ENCODE assay signal across 7 cellular contexts in the genomic region with DNA sequence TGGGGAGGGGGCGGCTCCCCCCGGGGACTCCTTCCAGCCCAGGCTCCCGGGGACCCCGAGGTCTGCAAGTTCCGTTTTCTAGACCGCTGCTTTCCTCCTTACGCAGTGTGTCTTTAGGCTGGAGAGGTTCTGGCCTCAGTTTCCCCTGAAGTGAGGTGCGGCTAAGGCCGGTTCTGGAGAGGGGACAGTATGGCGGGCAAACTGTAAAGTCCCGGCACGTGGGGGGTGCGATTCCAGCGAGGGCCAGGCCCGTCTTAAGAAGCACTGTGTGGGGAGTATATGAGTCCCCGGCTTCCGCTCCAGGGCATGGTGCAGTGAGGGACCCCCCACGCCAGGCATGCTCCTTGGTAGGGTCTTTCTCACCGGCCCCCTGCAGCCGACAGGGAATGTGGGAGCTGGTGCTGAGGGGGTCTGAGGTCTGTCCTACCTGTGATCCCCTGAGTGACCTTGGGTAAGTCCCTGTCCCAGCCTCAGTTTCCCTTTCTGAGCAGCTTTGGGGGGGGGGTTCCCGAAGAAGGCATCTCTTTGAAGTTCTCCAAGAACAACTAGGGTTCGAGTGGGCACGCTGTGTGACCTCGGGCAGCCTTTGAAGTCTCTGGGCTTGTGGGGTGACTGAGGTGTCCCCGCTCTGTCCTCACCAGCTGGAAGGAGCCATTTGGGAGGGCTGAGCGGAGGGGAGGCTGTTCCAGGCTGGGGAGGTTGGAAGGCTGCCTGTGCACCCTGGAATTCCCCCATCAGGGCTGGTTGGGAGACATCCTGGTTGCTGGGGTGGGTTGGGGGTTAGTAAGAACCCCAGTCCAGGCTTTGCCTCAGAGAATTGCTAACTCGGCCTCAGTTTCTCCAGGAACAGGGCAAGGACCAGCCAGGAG. TPM values are rescaled to one million over a fixed set of nuclear protein-coding genes. Genes with fewer than 3 reads are reported as not detected.
DNase-seq lines count a peak whose midpoint lies in the region; ATAC-seq, FAIRE-seq and TF ChIP-seq lines count a peak whose summit lies in the region.

No MANE protein-coding gene starts in this region.

- H3K36me3 Mint-ChIP-seq in GM23338 (ENCODE audit: low read depth): no peaks in the 10 kb centered on the region; the same call in 2 of the 3 replicates
- H3K36me3 Mint-ChIP-seq in stimulated activated naive B cell treated with anti-CD40 and anti-IgM and Interleukin-4, amounts not matched to agents 10 μg/mL and 1 μg/mL and 100 μg/mL, for 72 hours: peaks cover 0 to 5% of the 10 kb centered on the region in 2 donors

- TF ChIP-seq CTCF in GM23338 (conservative IDR thresholded peaks at IDR 0.05; ENCODE audit: low read depth in 2 of 2) (no peak), WERI-Rb-1 (IDR thresholded peaks at IDR 0.05; ENCODE audit: low read depth, low read length) (no peak), heart left ventricle (IDR thresholded peaks at IDR 0.05) (no peak)

- H3K9me3 Mint-ChIP-seq in GM23338: no peaks in the 10 kb centered on the region; the same call in 2 of the 3 replicates
- no peaks in the 10 kb centered on the region for H3K9me3 Mint-ChIP-seq in stimulated activated naive B cell treated with anti-CD40 and anti-IgM and Interleukin-4, amounts not matched to agents 10 μg/mL and 1 μg/mL and 100 μg/mL, for 72 hours

- intact Hi-C loops in heart left ventricle (cut with DNase I): loop anchor here in 5 of 10 donors (2.0 to 5.0 kb wide), 4 partner anchors 31 to 39 kb away; no protein-coding TSS in a partner anchor

- ATAC-seq in GM23338 (peak; percentile 5), heart left ventricle (no peak)
- ATAC-seq in stimulated activated naive B cell treated with anti-CD40 and anti-IgM and Interleukin-4, amounts not matched to agents 10 μg/mL and 1 μg/mL and 100 μg/mL, for 72 hours (replicated peaks): peak in 1 of 2 donors; percentile 5

- no peaks in the 10 kb centered on the region for H3K36me3 ChIP-seq in GM23338 (ENCODE audit: insufficient read depth)
- peaks cover 3% of the 10 kb centered on the region; the same call in 1 of the 2 replicates for H3K36me3 ChIP-seq in WERI-Rb-1
- peaks cover 0 to 4% (median 0%) of the 10 kb centered on the region in 9 donors for H3K36me3 ChIP-seq in heart left ventricle

- DNase-seq in GM23338 (ENCODE audit: low spot score) (no peak), WERI-Rb-1 (no peak), heart left ventricle (no peak), NCI-H187 treated with DMSO at 0.1 percent for 48 hours (lab: John Stamatoyannopoulos, UW) (no peak), GM19239 (ENCODE audit: insufficient read length, low spot score) (no peak), pons (ENCODE audit: low spot score) (no peak)
- no peak for DNase-seq in stimulated activated naive B cell treated with anti-CD40 and anti-IgM and Interleukin-4, amounts not matched to agents 10 μg/mL and 1 μg/mL and 100 μg/mL, for 72 hours

- H2AFZ ChIP-seq in GM23338: no peak overlapping the region

- H3K27me3 ChIP-seq in GM23338 (ENCODE audit: insufficient read depth) (peaks cover 99% of the 10 kb centered on the region), WERI-Rb-1 (ENCODE audit: insufficient read depth, low read depth, severe bottlenecking) (no peaks in the 10 kb centered on the region), heart left ventricle (no peaks in the 10 kb centered on the region)

- TF ChIP-seq POLR2A in heart left ventricle (IDR thresholded peaks at IDR 0.05): no peak

- H3K4me1 Mint-ChIP-seq in GM23338: peaks cover 36% of the 10 kb centered on the region
- peaks cover 55 to 58% of the 10 kb centered on the region in 2 donors for H3K4me1 Mint-ChIP-seq in stimulated activated naive B cell treated with anti-CD40 and anti-IgM and Interleukin-4, amounts not matched to agents 10 μg/mL and 1 μg/mL and 100 μg/mL, for 72 hours

- peaks cover 5% of the 10 kb centered on the region; the same call in 1 of the 2 replicates for H3F3A ChIP-seq in GM23338 (replicated peaks; ENCODE audit: low read depth)

- H3K9me3 ChIP-seq in WERI-Rb-1 (ENCODE audit: severe bottlenecking) (no peaks in the 10 kb centered on the region), heart left ventricle (no peaks in the 10 kb centered on the region)

- H3K79me2 ChIP-seq in GM23338 (replicated peaks; ENCODE audit: insufficient read depth): no peaks in the 10 kb centered on the region

- H3K4me3 ChIP-seq in GM23338 (peak overlapping the region; percentile 57), WERI-Rb-1 (ENCODE audit: low read depth, low read length) (peak overlapping the region; percentile 71), heart left ventricle (peak overlapping the region; percentile 75 to 97 (median 82))

- H3K27ac ChIP-seq in GM23338 (ENCODE audit: low read depth) (no peak overlapping the region), WERI-Rb-1 (peak overlapping the region; percentile 95), heart left ventricle (peak overlapping the region; percentile 94 to 100 (median 97))

- 18 to 41% (median 36%) methylated on average over 19 to 27 of the region's 27 CpGs for WGBS in heart left ventricle, 4 donors

- no peaks in the 10 kb centered on the region for H3K9me2 ChIP-seq in GM23338 (ENCODE audit: insufficient read depth)

- peak overlapping the region; percentile 84 for H3K4me2 ChIP-seq in GM23338

- H3K27ac Mint-ChIP-seq in GM23338: no peak overlapping the region
- H3K27ac Mint-ChIP-seq in stimulated activated naive B cell treated with anti-CD40 and anti-IgM and Interleukin-4, amounts not matched to agents 10 μg/mL and 1 μg/mL and 100 μg/mL, for 72 hours: peak overlapping the region; percentile 60

- peaks cover 19% of the 10 kb centered on the region; the same call in 1 of the 2 replicates for H3K4me1 ChIP-seq in GM23338 (ENCODE audit: insufficient read depth)
- peaks cover 6 to 77% (median 40%) of the 10 kb centered on the region in 12 donors for H3K4me1 ChIP-seq in heart left ventricle

- H4K20me1 ChIP-seq in GM23338 (replicated peaks; ENCODE audit: insufficient read depth): peaks cover 5% of the 10 kb centered on the region; the same call in 1 of the 2 replicates

- H3K27me3 Mint-ChIP-seq in GM23338 (ENCODE audit: insufficient read depth, low read depth, poor library complexity): peaks cover 91% of the 10 kb centered on the region
- H3K27me3 Mint-ChIP-seq in stimulated activated naive B cell treated with anti-CD40 and anti-IgM and Interleukin-4, amounts not matched to agents 10 μg/mL and 1 μg/mL and 100 μg/mL, for 72 hours: peaks cover 12 to 14% of the 10 kb centered on the region in 2 donors

- H3K4me3 Mint-ChIP-seq in GM23338: peak overlapping the region; percentile 60
- peak overlapping the region; percentile 77 to 82 for H3K4me3 Mint-ChIP-seq in stimulated activated naive B cell treated with anti-CD40 and anti-IgM and Interleukin-4, amounts not matched to agents 10 μg/mL and 1 μg/mL and 100 μg/mL, for 72 hours

- FAIRE-seq in GM19239 (lab: Jason Lieb, UNC): no peak

TF ChIP-seq in GM23338, 12 proteins besides CTCF, POLR2A, EP300 and RAD21:
- TF ChIP-seq EZH2 (IDR thresholded peaks at IDR 0.05; ENCODE audit: low read depth, unreplicated experiment) (peak; percentile 50), JUNB (IDR thresholded peaks at IDR 0.05; ENCODE audit: unreplicated experiment) (no peak)

RNA-seq across cellular contexts. Expression of gene NFIC, which starts 1.4 kb away (rescaled TPM):
- total RNA-seq in GM23338 (2014; rRNA removed; shearing (Covaris generic)): 0.58 and 1.3 TPM in 2 replicates
- polyA plus RNA-seq in GM23338 (2016; fragmentation: Nextera tagmentation; extraction: Ambion mirVana): 5.3 and 8.2 TPM in 2 replicates
- 100 to 1,000 TPM; 107 to 267 (median 155) TPM for total RNA-seq in heart left ventricle
- polyA plus RNA-seq in heart left ventricle: 100 to 1,000 TPM; 159 to 192 TPM

Comparison
In these comparisons a context has a peak if more than half of its experiments do, and no peak if none do; other contexts are left out.
1. RNA of gene NFIC, which starts 1.4 kb away (total RNA-seq): 107 to 267 TPM in heart left ventricle; 0.58 to 1.3 TPM in GM23338; every median in the first group is over 10 times any median in the second.
2. Peak in every context shown above with its lines, with median percentiles within 50 percentile points of each other: H3K4me3 ChIP-seq.